1 cellular context compared by ENCODE assay signal in genomic region chr20:44532248-44532980, GRCh38.
TF ChIP-seq lines count a peak whose summit lies in the region.

No MANE protein-coding gene starts in this region.

TF ChIP-seq in GM12878, 131 proteins besides CTCF, POLR2A, EP300 and RAD21 (continued from another document):
- TF ChIP-seq CUX1 (IDR thresholded peaks at IDR 0.05; ENCODE audit: insufficient replicate concordance, low read depth, low read length) = no peak
